7 cellular contexts compared by ENCODE assay signal in the genomic region with DNA sequence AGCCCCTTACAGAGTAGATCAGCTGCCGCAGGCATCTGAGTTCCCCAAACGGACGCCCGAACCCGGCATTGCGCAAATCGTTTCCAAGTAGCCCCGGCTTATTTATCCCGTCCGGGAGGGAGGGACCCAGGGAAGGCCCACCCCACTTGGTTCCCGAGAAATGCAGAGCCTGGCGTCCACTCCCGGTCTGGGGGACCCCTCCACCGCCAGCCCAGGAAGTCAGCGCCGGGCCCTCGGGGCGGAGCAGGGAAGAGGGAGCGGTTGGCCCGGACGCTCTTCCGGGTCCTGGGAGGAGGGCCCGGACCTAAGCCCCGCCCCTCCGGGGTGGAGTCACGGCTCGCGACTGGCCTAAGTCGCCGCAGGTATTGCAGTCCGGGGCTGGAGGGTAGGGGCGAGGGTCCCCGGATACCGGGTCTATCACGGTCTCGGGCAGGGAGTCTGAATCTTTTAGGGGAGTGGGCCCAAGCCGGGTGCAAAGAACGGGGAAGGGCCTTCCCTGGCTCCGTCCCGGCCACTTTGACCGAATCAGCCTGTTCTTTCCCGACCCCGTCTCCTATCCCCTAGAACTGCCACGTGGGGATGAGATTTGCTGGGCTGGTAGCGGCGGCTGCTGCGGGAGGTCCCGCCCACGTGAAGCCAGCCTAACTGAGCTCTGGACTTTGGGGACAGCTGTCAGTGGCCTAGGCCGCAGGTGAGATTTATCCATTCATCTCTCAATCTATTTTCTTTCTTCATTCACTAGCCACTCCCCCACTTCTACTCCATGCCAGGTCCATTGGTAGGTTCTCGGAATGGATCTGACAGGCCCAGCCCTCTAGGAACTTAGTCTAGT. TPM values are rescaled to one million over a fixed set of nuclear protein-coding genes. Genes with fewer than 3 reads are reported as not detected.
DNase-seq lines count a peak whose midpoint lies in the region; ATAC-seq and TF ChIP-seq lines count a peak whose summit lies in the region.

A gene with protein sequence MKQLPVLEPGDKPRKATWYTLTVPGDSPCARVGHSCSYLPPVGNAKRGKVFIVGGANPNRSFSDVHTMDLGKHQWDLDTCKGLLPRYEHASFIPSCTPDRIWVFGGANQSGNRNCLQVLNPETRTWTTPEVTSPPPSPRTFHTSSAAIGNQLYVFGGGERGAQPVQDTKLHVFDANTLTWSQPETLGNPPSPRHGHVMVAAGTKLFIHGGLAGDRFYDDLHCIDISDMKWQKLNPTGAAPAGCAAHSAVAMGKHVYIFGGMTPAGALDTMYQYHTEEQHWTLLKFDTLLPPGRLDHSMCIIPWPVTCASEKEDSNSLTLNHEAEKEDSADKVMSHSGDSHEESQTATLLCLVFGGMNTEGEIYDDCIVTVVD (plus strand): TSS at position 327 of the 832 bp plus-strand sequence. CDS start 2,472 bp downstream, outside the sequence.

- in situ Hi-C loops in astrocyte of the cerebellum (cut with HindIII; ENCODE audit: low sequenced_read_pairs), result no loop called here

- no peaks in the 10 kb centered on the region for H3K27me3 ChIP-seq in hepatocyte

- TF ChIP-seq CTCF in astrocyte of the cerebellum (IDR thresholded peaks at IDR 0.05; ENCODE audit: low read depth, low read length, missing control alignments) (no peak), hepatocyte (IDR thresholded peaks at IDR 0.05; ENCODE audit: poor library complexity) (no peak)

- peak; percentile 99 for ATAC-seq in GM18502 (IDR thresholded peaks at IDR 0.05; ENCODE audit: poor library complexity, unreplicated experiment)
- ATAC-seq in HG02943 (IDR thresholded peaks at IDR 0.05; ENCODE audit: low read depth, unreplicated experiment), result peak; percentile 98

- peaks cover 14% of the 10 kb centered on the region for H3K79me2 ChIP-seq in hepatocyte

- no peaks in the 10 kb centered on the region for H4K20me1 ChIP-seq in hepatocyte (ENCODE audit: insufficient read depth, poor library complexity, severe bottlenecking)

- no peaks in the 10 kb centered on the region for H3K36me3 ChIP-seq in hepatocyte (replicated peaks; ENCODE audit: insufficient read depth, low read depth)

- H3K4me2 ChIP-seq in hepatocyte, result peak within 1 kb of the TSS; percentile 76

- no peaks in the 10 kb centered on the region for H3K9me3 ChIP-seq in hepatocyte (ENCODE audit: low read depth)

- H3K4me3 ChIP-seq in astrocyte of the cerebellum (ENCODE audit: low read depth, low read length), result peak within 1 kb of the TSS; percentile 68
- H3K4me3 ChIP-seq in hepatocyte, result peak within 1 kb of the TSS; percentile 37

- peaks cover 9% of the 10 kb centered on the region for H3K4me1 ChIP-seq in hepatocyte (ENCODE audit: insufficient read depth)

- H2AFZ ChIP-seq in hepatocyte, result peak within 1 kb of the TSS; percentile 43

- 1% methylated on average over 48 of the region's 51 CpGs for WGBS in hepatocyte (ENCODE audit: low lambda C conversion rate, missing lambda C conversion rate)

- H3K9me2 ChIP-seq in hepatocyte (replicated peaks; ENCODE audit: insufficient read depth), result no peaks in the 10 kb centered on the region

- peak; percentile 26 for DNase-seq in NCI-H187 treated with DMSO at 0.1 percent for 48 hours (lab: John Stamatoyannopoulos, UW)
- peak; percentile 78 for DNase-seq in T-helper 22 cell (ENCODE audit: low read depth)
- peak; percentile 82 for DNase-seq in astrocyte of the cerebellum (ENCODE audit: low read depth)
- peak; percentile 97 for DNase-seq in hepatocyte (ENCODE audit: low spot score)
- DNase-seq in retina, result peak; percentile 97

- peak within 1 kb of the TSS; percentile 87 for H3K27ac ChIP-seq in hepatocyte

RNA-seq across cellular contexts. Expression of the gene that starts here (rescaled TPM):
- 18.2 and 20.4 TPM in 2 replicates for total RNA-seq in hepatocyte
- polyA plus RNA-seq in hepatocyte, result 30.1 and 33.1 TPM in 2 replicates

Comparison
In these comparisons a context has a peak if more than half of its experiments do, and no peak if none do; other contexts are left out.
1. Peak in every context shown above with its lines: DNase-seq, ATAC-seq, H3K4me3 ChIP-seq and H3K27ac ChIP-seq.
2. DNase-seq: peak in every context shown above with its lines; median percentile 97 in hepatocyte; 97 in retina; 82 in astrocyte of the cerebellum; 78 in T-helper 22 cell; 26 in NCI-H187 treated with DMSO at 0.1 percent for 48 hours.